ENCODE assay signal across 9 cellular contexts in genomic region chr5:142053434-142054253, GRCh38. TPM values are rescaled to one million over a fixed set of nuclear protein-coding genes. Genes with fewer than 3 reads are reported as not detected.
A peak's percentile ranks its signal among the peaks of the same experiment; 100 is the strongest.
DNase-seq lines count a peak whose midpoint lies in the region; ATAC-seq, FAIRE-seq and TF ChIP-seq lines count a peak whose summit lies in the region.
"Had no signal": no experiment of that assay in that cellular context is flagged by ENCODE, and none has a peak within 500 bp of the region (broad histone marks: within the 10 kb centered on the region; RNA-seq: fewer than 3 reads in every experiment).

No MANE protein-coding gene starts in this region.

- H3K4me1 ChIP-seq in breast epithelium = no peaks in the 10 kb centered on the region

- H3K9me3 Mint-ChIP-seq in MCF 10A (ENCODE audit: unreplicated experiment) = no peaks in the 10 kb centered on the region
- H3K9me3 Mint-ChIP-seq in activated T-helper 17 cell treated with anti-CD3 and anti-CD28 coated beads, Interleukin-2, amount 50 U/mL, for 72 hours = no peaks in the 10 kb centered on the region
- no peaks in the 10 kb centered on the region for H3K9me3 Mint-ChIP-seq in effector memory CD8-positive, alpha-beta T cell

- peaks cover 8% of the 10 kb centered on the region for H3K36me3 Mint-ChIP-seq in MCF 10A (ENCODE audit: insufficient read depth, unreplicated experiment)
- H3K36me3 Mint-ChIP-seq in activated T-helper 17 cell treated with anti-CD3 and anti-CD28 coated beads, Interleukin-2, amount 50 U/mL, for 72 hours (ENCODE audit: low read depth) = no peaks in the 10 kb centered on the region
- H3K36me3 Mint-ChIP-seq in effector memory CD8-positive, alpha-beta T cell (ENCODE audit: insufficient read depth) = no peaks in the 10 kb centered on the region

- H3K4me1 Mint-ChIP-seq in MCF 10A (ENCODE audit: insufficient read depth, unreplicated experiment) = peaks cover 34% of the 10 kb centered on the region
- H3K4me1 Mint-ChIP-seq in activated T-helper 17 cell treated with anti-CD3 and anti-CD28 coated beads, Interleukin-2, amount 50 U/mL, for 72 hours = peaks cover 6% of the 10 kb centered on the region
- peaks cover 0 to 3% of the 10 kb centered on the region in 2 donors for H3K4me1 Mint-ChIP-seq in effector memory CD8-positive, alpha-beta T cell (ENCODE audit: low read depth in 2 of 2)

- FAIRE-seq in urothelium cell line (lab: Jason Lieb, UNC) = no peak

- H3K27ac ChIP-seq in breast epithelium = peak overlapping the region in 1 of 2 donors; percentile 60

- POLR2A ChIA-PET in MCF 10A (lab: Yijun Ruan, JAX) = interaction anchor here (0.5 to 6.8 kb wide), 10 partner anchors 21 to 130 kb away, joined by 3 to 63 read pairs (median 4); partner anchors contain the start of genes DELE1, GNPDA1 and NDFIP1

- H3K27ac Mint-ChIP-seq in MCF 10A (ENCODE audit: low read depth, unreplicated experiment) = no peak overlapping the region
- H3K27ac Mint-ChIP-seq in activated T-helper 17 cell treated with anti-CD3 and anti-CD28 coated beads, Interleukin-2, amount 50 U/mL, for 72 hours = no peak overlapping the region
- no peak overlapping the region for H3K27ac Mint-ChIP-seq in effector memory CD8-positive, alpha-beta T cell

- no peak for TF ChIP-seq POLR2A in breast epithelium (IDR thresholded peaks at IDR 0.05)

- H3K4me3 Mint-ChIP-seq in MCF 10A (ENCODE audit: unreplicated experiment) = no peak overlapping the region
- peak overlapping the region; percentile 7 for H3K4me3 Mint-ChIP-seq in activated T-helper 17 cell treated with anti-CD3 and anti-CD28 coated beads, Interleukin-2, amount 50 U/mL, for 72 hours
- H3K4me3 Mint-ChIP-seq in effector memory CD8-positive, alpha-beta T cell = no peak overlapping the region

- no TSS peak for BruUV-seq in MCF 10A (replicated peaks; lab: Mats Ljungman, UMichigan)

- H3K9me3 ChIP-seq in breast epithelium = no peaks in the 10 kb centered on the region

- DNase-seq in MCF 10A (ENCODE audit: unreplicated experiment) (peak; percentile 71), breast epithelium (ENCODE audit: low spot score in 2 of 2) (no peak), islet precursor cell (peak; percentile 89), urothelium cell line (ENCODE audit: low spot score) (peak; percentile 32), OCI-M1 (lab: John Stamatoyannopoulos, UW) (no peak), NCI-H2029 treated with DMSO at 0.1 percent for 48 hours (lab: John Stamatoyannopoulos, UW) (no peak)
- no peak for DNase-seq in effector memory CD8-positive, alpha-beta T cell
- DNase-seq: activated gamma-delta T cell treated with Interleukin-2 at 50 U/mL for 16 hours had no signal

- TF ChIP-seq CTCF in MCF 10A (IDR thresholded peaks at IDR 0.05; ENCODE audit: unreplicated experiment) (no peak), breast epithelium (IDR thresholded peaks at IDR 0.05) (no peak)

- no peaks in the 10 kb centered on the region for H3K27me3 ChIP-seq in breast epithelium

- intact Hi-C loops in MCF 10A (cut with micrococcal nuclease) (no loop called here), breast epithelium (cut with DNase I; ENCODE audit: low total_unique reads) (no loop called here)

- peak; percentile 83 for ATAC-seq in activated T-helper 17 cell treated with anti-CD3 and anti-CD28 coated beads, Interleukin-2, amount 50 U/mL, for 72 hours (replicated peaks)
- ATAC-seq in effector memory CD8-positive, alpha-beta T cell (replicated peaks) = no peak

- no peaks in the 10 kb centered on the region for H3K27me3 Mint-ChIP-seq in MCF 10A (ENCODE audit: insufficient read depth, unreplicated experiment)
- no peaks in the 10 kb centered on the region for H3K27me3 Mint-ChIP-seq in activated T-helper 17 cell treated with anti-CD3 and anti-CD28 coated beads, Interleukin-2, amount 50 U/mL, for 72 hours
- peaks cover 0 to 1% of the 10 kb centered on the region in 2 donors for H3K27me3 Mint-ChIP-seq in effector memory CD8-positive, alpha-beta T cell

- CTCF ChIA-PET in MCF 10A (lab: Yijun Ruan, JAX) = interaction anchor here (0.5 to 3.1 kb wide), 11 partner anchors 9 to 631 kb away, joined by 3 to 14 read pairs (median 4); partner anchors contain the start of gene GNPDA1

- H3K4me3 ChIP-seq in breast epithelium = no peak overlapping the region

- no peaks in the 10 kb centered on the region for H3K36me3 ChIP-seq in breast epithelium

RNA-seq across cellular contexts. Expression of gene GNPDA1, which starts 40.8 kb away (rescaled TPM):
- total RNA-seq in MCF 10A (2022) (36.1 and 60.9 TPM in 2 replicates), breast epithelium (10 to 100 TPM; 32.6 to 46.4 (median 38.3) TPM)
- 10 to 100 TPM; 35.8 to 51.1 TPM for total RNA-seq in activated T-helper 17 cell treated with anti-CD3 and anti-CD28 coated beads, Interleukin-2, amount 50 U/mL, for 72 hours

RNA-seq across cellular contexts. Expression of gene NDFIP1, which starts 54.9 kb away (rescaled TPM):
- total RNA-seq in MCF 10A (2022) (50.8 and 61.6 TPM in 2 replicates), breast epithelium (100 to 1,000 TPM; 115 to 135 (median 117) TPM)
- 100 to 1,000 TPM in 1 of 2 donors, 10 to 100 TPM in 1; 35.0 to 101 TPM for total RNA-seq in activated T-helper 17 cell treated with anti-CD3 and anti-CD28 coated beads, Interleukin-2, amount 50 U/mL, for 72 hours

Comparison
In these comparisons a context has a peak if more than half of its experiments do, and no peak if none do; other contexts are left out.
1. DNase-seq: peak in MCF 10A (single experiment), islet precursor cell (single experiment) and urothelium cell line (single experiment); none in breast epithelium (0 of 2), OCI-M1 (single experiment), NCI-H2029 treated with DMSO at 0.1 percent for 48 hours (single experiment) and effector memory CD8-positive, alpha-beta T cell (0 of 3).